In the genomic region with DNA sequence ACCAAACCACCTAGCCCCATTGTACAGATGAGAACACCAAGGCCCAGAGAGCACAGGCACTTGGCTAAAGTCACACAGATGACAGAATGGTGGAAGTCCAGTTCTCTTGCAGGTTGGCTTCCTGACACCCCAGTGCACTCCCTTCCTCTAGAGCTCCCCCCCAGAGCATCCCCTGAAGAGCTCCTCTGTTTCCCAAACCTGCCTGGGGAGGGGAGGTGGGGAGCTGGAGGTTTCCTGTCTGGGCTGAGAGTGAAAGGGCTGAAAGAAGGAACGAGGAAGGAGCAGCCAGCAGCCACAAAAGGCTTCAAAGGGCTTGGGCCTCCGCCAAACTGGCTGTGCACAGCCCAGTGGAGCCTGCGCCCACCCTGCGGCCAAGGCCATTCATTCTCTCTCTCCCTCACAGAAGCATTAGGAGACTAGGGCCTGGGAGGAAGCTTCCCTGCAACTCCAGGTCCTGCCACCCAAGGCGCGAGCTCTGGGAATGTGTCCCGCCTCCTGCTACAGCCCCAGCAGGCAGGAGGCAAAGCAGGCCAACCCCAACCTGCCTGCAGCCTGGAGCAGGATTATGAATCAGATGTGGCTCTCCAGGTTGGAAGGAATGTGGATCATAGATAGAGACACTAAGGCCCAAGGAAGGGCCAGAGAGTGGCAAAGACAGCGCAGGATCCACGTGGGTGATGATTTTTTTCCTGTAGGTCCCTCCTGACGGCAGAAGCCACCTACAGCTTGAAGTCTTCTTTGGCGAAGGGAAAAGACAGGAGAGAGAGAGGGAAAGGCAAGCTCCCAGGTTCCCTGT, we compare ENCODE assay signal across 11 cellular contexts. TPM values are rescaled to one million over a fixed set of nuclear protein-coding genes. Genes with fewer than 3 reads are reported as not detected.
DNase-seq lines count a peak whose midpoint lies in the region; ATAC-seq, FAIRE-seq and TF ChIP-seq lines count a peak whose summit lies in the region.
"Had no signal": no experiment of that assay in that cellular context is flagged by ENCODE, and none has a peak within 500 bp of the region (broad histone marks: within the 10 kb centered on the region; RNA-seq: fewer than 3 reads in every experiment).

No MANE protein-coding gene starts in this region.

- intact Hi-C loops in activated naive CD4-positive, alpha-beta T cell treated with anti-CD3 and anti-CD28 coated beads for 36 hours (cut with micrococcal nuclease), result no loop called here

- peaks cover 49% of the 10 kb centered on the region for H3K27me3 Mint-ChIP-seq in activated naive CD4-positive, alpha-beta T cell treated with anti-CD3 and anti-CD28 coated beads for 36 hours (ENCODE audit: low read depth)
- H3K27me3 Mint-ChIP-seq in astrocyte (ENCODE audit: low read depth, unreplicated experiment), result peaks cover 45% of the 10 kb centered on the region
- H3K27me3 Mint-ChIP-seq in type B pancreatic cell, result peaks cover 83% of the 10 kb centered on the region

- no peak overlapping the region for H3K4me3 ChIP-seq in astrocyte (ENCODE audit: insufficient read depth, low read depth, low read length)

- H3K9me3 Mint-ChIP-seq in activated naive CD4-positive, alpha-beta T cell treated with anti-CD3 and anti-CD28 coated beads for 36 hours, result peaks cover 3% of the 10 kb centered on the region
- peaks cover 12% of the 10 kb centered on the region for H3K9me3 Mint-ChIP-seq in astrocyte (ENCODE audit: unreplicated experiment)
- peaks cover 13% of the 10 kb centered on the region for H3K9me3 Mint-ChIP-seq in type B pancreatic cell
- H3K9me3 Mint-ChIP-seq: activated T-helper 2 cell treated with anti-CD3 and anti-CD28 coated beads, Interferon-gamma antibody, Interleukin-2, Interleukin-4, amounts not matched to agents 10 μg/mL and 5 μg/mL and 100 μg/mL, durations not matched to agents 14 hours and 24 hours and 36 hours had no signal

- no peak overlapping the region for H3K9ac ChIP-seq in astrocyte (ENCODE audit: low read length)

- H3K27me3 ChIP-seq in astrocyte (ENCODE audit: insufficient read depth, low read length), result peaks cover 10% of the 10 kb centered on the region

- H3K4me3 Mint-ChIP-seq in activated naive CD4-positive, alpha-beta T cell treated with anti-CD3 and anti-CD28 coated beads for 36 hours, result peak overlapping the region; percentile 19
- H3K4me3 Mint-ChIP-seq in astrocyte (ENCODE audit: unreplicated experiment), result peak overlapping the region; percentile 88
- H3K4me3 Mint-ChIP-seq in type B pancreatic cell, result peak overlapping the region; percentile 86

- CTCF ChIA-PET in activated naive CD4-positive, alpha-beta T cell treated with anti-CD3 and anti-CD28 coated beads for 36 hours (lab: Charles Lee), result no interaction called here

- H3K4me1 Mint-ChIP-seq in activated naive CD4-positive, alpha-beta T cell treated with anti-CD3 and anti-CD28 coated beads for 36 hours (ENCODE audit: low read depth), result peaks cover 16% of the 10 kb centered on the region
- H3K4me1 Mint-ChIP-seq in astrocyte (ENCODE audit: low read depth, unreplicated experiment) (peaks cover 7% of the 10 kb centered on the region), type B pancreatic cell (ENCODE audit: unreplicated experiment) (peaks cover 8% of the 10 kb centered on the region)

- no peaks in the 10 kb centered on the region for H3K36me3 Mint-ChIP-seq in activated naive CD4-positive, alpha-beta T cell treated with anti-CD3 and anti-CD28 coated beads for 36 hours (ENCODE audit: low read depth)
- H3K36me3 Mint-ChIP-seq in astrocyte (ENCODE audit: low read depth, unreplicated experiment), result no peaks in the 10 kb centered on the region
- no peaks in the 10 kb centered on the region for H3K36me3 Mint-ChIP-seq in type B pancreatic cell
- H3K36me3 Mint-ChIP-seq: CD4-positive, CD25-positive, alpha-beta regulatory T cell had no signal

- TF ChIP-seq CTCF in astrocyte (IDR thresholded peaks at IDR 0.05; ENCODE audit: insufficient read depth, low read depth, low read length) (no peak), type B pancreatic cell (conservative IDR thresholded peaks at IDR 0.05) (no peak)

- no peak for DNase-seq in activated naive CD4-positive, alpha-beta T cell treated with anti-CD3 and anti-CD28 coated beads for 36 hours
- no peak for DNase-seq in activated naive CD4-positive, alpha-beta T cell (lab: John Stamatoyannopoulos, UW)
- DNase-seq in astrocyte (ENCODE audit: low read depth) (peak; percentile 36), islet precursor cell (peak; percentile 95), type B pancreatic cell (ENCODE audit: extremely low spot score, unreplicated experiment) (no peak), inferior parietal cortex (ENCODE audit: extremely low spot score) (no peak), germinal center (ENCODE audit: low spot score) (no peak)
- DNase-seq: CD4-positive, CD25-positive, alpha-beta regulatory T cell; Right ventricle myocardium superior had no signal

- no peak overlapping the region for H3K27ac Mint-ChIP-seq in activated naive CD4-positive, alpha-beta T cell treated with anti-CD3 and anti-CD28 coated beads for 36 hours
- peak overlapping the region; percentile 15 for H3K27ac Mint-ChIP-seq in astrocyte (ENCODE audit: unreplicated experiment)
- no peak overlapping the region for H3K27ac Mint-ChIP-seq in type B pancreatic cell
- H3K27ac Mint-ChIP-seq: activated T-helper 2 cell treated with anti-CD3 and anti-CD28 coated beads, Interferon-gamma antibody, Interleukin-2, Interleukin-4, amounts not matched to agents 10 μg/mL and 5 μg/mL and 100 μg/mL, durations not matched to agents 14 hours and 24 hours and 36 hours; CD4-positive, CD25-positive, alpha-beta regulatory T cell had no signal

- no peaks in the 10 kb centered on the region for H4K20me1 ChIP-seq in astrocyte (ENCODE audit: insufficient read depth, low read length)

- no peak for FAIRE-seq in astrocyte (lab: Jason Lieb, UNC)

- no peaks in the 10 kb centered on the region for H3K4me1 ChIP-seq in astrocyte (ENCODE audit: insufficient read depth, low read length)

- no peak overlapping the region for H3K27ac ChIP-seq in astrocyte (ENCODE audit: low read depth, low read length)

- no peak for ATAC-seq in GM21717 (IDR thresholded peaks at IDR 0.05; ENCODE audit: unreplicated experiment)

- no peaks in the 10 kb centered on the region for H3K36me3 ChIP-seq in astrocyte (ENCODE audit: insufficient read depth, low read length)

- H2AFZ ChIP-seq in astrocyte (ENCODE audit: low read depth, low read length), result peak overlapping the region; percentile 71

- H3K9me3 ChIP-seq in astrocyte (ENCODE audit: insufficient read depth, low read depth, low read length), result no peaks in the 10 kb centered on the region

- no peaks in the 10 kb centered on the region for H3K79me2 ChIP-seq in astrocyte (ENCODE audit: insufficient read depth, low read length)

- peak overlapping the region; percentile 79 for H3K4me2 ChIP-seq in astrocyte (ENCODE audit: low read length)

RNA-seq across cellular contexts. Expression of a gene that starts 0.9 kb away (rescaled TPM):
- total RNA-seq in activated naive CD4-positive, alpha-beta T cell treated with anti-CD3 and anti-CD28 coated beads for 36 hours, result not detected
- total RNA-seq in astrocyte (6.9 and 13.2 TPM in 2 replicates), type B pancreatic cell (ENCODE audit: low replicate concordance) (2.2 and 2.9 TPM in 2 replicates)
- total RNA-seq: activated T-helper 2 cell treated with anti-CD3 and anti-CD28 coated beads, Interferon-gamma antibody, Interleukin-2, Interleukin-4, amounts not matched to agents 10 μg/mL and 5 μg/mL and 100 μg/mL, durations not matched to agents 14 hours and 24 hours and 36 hours; CD4-positive, CD25-positive, alpha-beta regulatory T cell; Right ventricle myocardium superior had no signal

RNA-seq across cellular contexts. Expression of a gene that starts 43.6 kb away (rescaled TPM):
- 10 to 100 TPM; 15.0 to 19.0 TPM for total RNA-seq in activated naive CD4-positive, alpha-beta T cell treated with anti-CD3 and anti-CD28 coated beads for 36 hours
- 50.9 and 69.6 TPM in 2 replicates for total RNA-seq in astrocyte
- 2.1 and 7.8 TPM in 2 replicates for total RNA-seq in type B pancreatic cell (ENCODE audit: low replicate concordance)

Comparison
In these comparisons a context has a peak if more than half of its experiments do, and no peak if none do; other contexts are left out.
1. DNase-seq: peak in astrocyte (single experiment) and islet precursor cell (single experiment); none in activated naive CD4-positive, alpha-beta T cell treated with anti-CD3 and anti-CD28 coated beads for 36 hours (single experiment), activated naive CD4-positive, alpha-beta T cell (0 of 4), type B pancreatic cell (single experiment), inferior parietal cortex (single experiment) and germinal center (single experiment).
2. H3K4me3 Mint-ChIP-seq: peak in every context shown above with its lines; median percentile 88 in astrocyte; 86 in type B pancreatic cell; 19 in activated naive CD4-positive, alpha-beta T cell treated with anti-CD3 and anti-CD28 coated beads for 36 hours.